Comparison of ENCODE assay signal across 2 cellular contexts in genomic region chr5:10276691-10277090, GRCh38.
TF ChIP-seq lines count a peak whose summit lies in the region.

No MANE protein-coding gene starts in this region.

TF ChIP-seq in HEK293T, 16 proteins besides CTCF, POLR2A, EP300 and RAD21:
- TF ChIP-seq FOXM1 (IDR thresholded peaks at IDR 0.05; ENCODE audit: borderline replicate concordance) (no peak), PKNOX1 (IDR thresholded peaks at IDR 0.05) (peak; percentile 44)

TF ChIP-seq in K562, 482 proteins besides CTCF, POLR2A, EP300 and RAD21:
- TF ChIP-seq REST (CRISPR knock-in tag; IDR thresholded peaks at IDR 0.05; ENCODE audit: low read depth): no peak
- no peak for TF ChIP-seq SIX5 (IDR thresholded peaks at IDR 0.05; ENCODE audit: borderline replicate concordance in 1 of 2, insufficient read depth in 1 of 2, low read depth in 1 of 2, low read length in 2 of 2)
- TF ChIP-seq ZNF41 (CRISPR knock-in tag; conservative IDR thresholded peaks at IDR 0.05): no peak
- TF ChIP-seq SIRT6 (IDR thresholded peaks at IDR 0.05; ENCODE audit: low read depth, low read length): no peak
TF ChIP-seq in K562: peak in this region for 0.
